Comparison of ENCODE assay signal across 23 cellular contexts in the genomic region with DNA sequence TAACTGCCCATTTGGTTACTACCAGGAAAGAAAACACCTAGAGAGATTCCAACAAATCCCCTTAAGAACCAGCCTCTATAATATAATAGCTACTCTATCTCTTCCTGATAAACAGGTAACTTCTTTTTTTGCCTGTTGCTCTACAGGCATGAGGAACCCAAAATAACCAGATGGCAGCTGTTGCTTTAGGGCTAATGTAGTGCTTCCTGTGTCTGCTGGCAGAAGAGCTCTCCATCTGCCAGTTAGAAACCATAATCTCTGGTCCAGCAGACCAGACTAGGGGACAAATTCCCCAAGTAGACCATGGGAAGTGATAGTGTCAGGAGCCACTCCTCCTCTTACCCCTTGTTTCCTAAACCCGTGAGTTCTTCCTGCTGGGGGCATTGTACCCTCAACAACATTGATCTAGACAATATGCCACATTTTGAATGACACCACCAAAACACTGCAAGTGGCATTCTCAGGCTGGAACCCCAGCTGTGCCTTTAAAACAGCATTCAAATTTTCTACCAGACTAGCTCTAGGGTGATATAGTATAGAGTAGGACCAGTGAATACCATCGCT.
DNase-seq lines count a peak whose midpoint lies in the region; ATAC-seq and TF ChIP-seq lines count a peak whose summit lies in the region.
"Had no signal": no experiment of that assay in that cellular context is flagged by ENCODE, and none has a peak within 500 bp of the region (broad histone marks: within the 10 kb centered on the region; RNA-seq: fewer than 3 reads in every experiment).

No MANE protein-coding gene starts in this region.

- TF ChIP-seq CTCF in NB4 (IDR thresholded peaks at IDR 0.05; ENCODE audit: low read depth, low read length) = no peak
- TF ChIP-seq CTCF in OCI-LY7 (conservative IDR thresholded peaks at IDR 0.05; ENCODE audit: low read length) = peak; percentile 35; the same call in 1 of the 2 replicates
- no peak for TF ChIP-seq CTCF in nephron (IDR thresholded peaks at IDR 0.05; ENCODE audit: unreplicated experiment in 3 of 3)

- peaks cover 13% of the 10 kb centered on the region for H3K4me1 ChIP-seq in OCI-LY7 (ENCODE audit: insufficient read depth, low read length, poor library complexity, severe bottlenecking)
- H3K4me1 ChIP-seq: foreskin keratinocyte, vagina had no signal

- ATAC-seq in HG02798 (IDR thresholded peaks at IDR 0.05; ENCODE audit: poor library complexity, unreplicated experiment) = no peak
- no peak for ATAC-seq in HG02970 (IDR thresholded peaks at IDR 0.05; ENCODE audit: low FRiP score, unreplicated experiment)
- ATAC-seq: foreskin keratinocyte, left lung, T-helper 17 cell, WTC11 had no signal

- H2AFZ ChIP-seq in OCI-LY7 (ENCODE audit: low read length) = peak overlapping the region; percentile 94
- H2AFZ ChIP-seq: hepatocyte had no signal

- peak overlapping the region in 2 of 3 experiments; percentile 34 to 62 for H3K27ac Mint-ChIP-seq in nephron
- H3K27ac Mint-ChIP-seq: activated naive CD8-positive, alpha-beta T cell treated with anti-CD3 and anti-CD28 coated beads for 36 hours; HFFc6; T-helper 17 cell; WTC11 had no signal

- H3K36me3 Mint-ChIP-seq in nephron (ENCODE audit: low read depth) = no peaks in the 10 kb centered on the region
- H3K36me3 Mint-ChIP-seq: activated naive CD8-positive, alpha-beta T cell treated with anti-CD3 and anti-CD28 coated beads for 36 hours; CD4-positive, alpha-beta memory T cell; WTC11 had no signal

- no peaks in the 10 kb centered on the region for H3K36me3 ChIP-seq in OCI-LY7 (ENCODE audit: insufficient read depth, low read length)
- H3K36me3 ChIP-seq: left lung, vagina had no signal

- H3K4me2 ChIP-seq in OCI-LY7 (ENCODE audit: low read length) = peak overlapping the region; percentile 49
- H3K4me2 ChIP-seq: hepatocyte had no signal

- no peaks in the 10 kb centered on the region for H3K9me3 ChIP-seq in OCI-LY7 (ENCODE audit: low read length)
- H3K9me3 ChIP-seq: left lung, vagina had no signal

- no peak for TF ChIP-seq POLR2A in NB4 (IDR thresholded peaks at IDR 0.05; ENCODE audit: extremely low read depth, insufficient read length)

- H3K79me2 ChIP-seq in OCI-LY7 (ENCODE audit: insufficient read depth, low read depth, low read length) = no peaks in the 10 kb centered on the region
- H3K79me2 ChIP-seq: hepatocyte had no signal

- intact Hi-C loops in OCI-LY7 (cut with micrococcal nuclease; ENCODE audit: unreplicated experiment) = no loop called here

- H3K27me3 Mint-ChIP-seq in nephron (ENCODE audit: low read depth) = no peaks in the 10 kb centered on the region
- H3K27me3 Mint-ChIP-seq: CD4-positive, alpha-beta memory T cell had no signal

- H3K9me3 Mint-ChIP-seq in nephron = no peaks in the 10 kb centered on the region
- H3K9me3 Mint-ChIP-seq: activated naive CD8-positive, alpha-beta T cell treated with anti-CD3 and anti-CD28 coated beads for 36 hours; CD4-positive, alpha-beta memory T cell; HFFc6; WTC11 had no signal

- CTCF ChIA-PET in OCI-LY7 (lab: Charles Lee; ENCODE audit: unreplicated experiment) = no interaction called here

- peaks cover 58% of the 10 kb centered on the region for H3K4me1 Mint-ChIP-seq in nephron
- H3K4me1 Mint-ChIP-seq: activated naive CD8-positive, alpha-beta T cell treated with anti-CD3 and anti-CD28 coated beads for 36 hours had no signal

- no TSS peak for BruUV-seq in OCI-LY7 (replicated peaks; lab: Mats Ljungman, UMichigan)

- POLR2A ChIA-PET in OCI-LY7 (lab: Charles Lee) = interaction anchor here (0.6 to 1.7 kb wide), 18 partner anchors 10 to 1093 kb away, joined by 3 to 5 read pairs (median 3); partner anchors contain the start of gene RNASEH2B

- no peaks in the 10 kb centered on the region for H4K20me1 ChIP-seq in OCI-LY7 (ENCODE audit: insufficient read depth, low read length)

- in situ Hi-C loops in G401 (cut with HindIII; ENCODE audit: low sequenced_read_pairs) = no loop called here

- H3K4me3 Mint-ChIP-seq in nephron = no peak overlapping the region
- H3K4me3 Mint-ChIP-seq: activated naive CD8-positive, alpha-beta T cell treated with anti-CD3 and anti-CD28 coated beads for 36 hours; CD4-positive, alpha-beta memory T cell; HFFc6; T-helper 17 cell; WTC11 had no signal

- no peak overlapping the region for H3K4me3 ChIP-seq in NB4 (ENCODE audit: low read depth, low read length)
- peak overlapping the region; percentile 11 for H3K4me3 ChIP-seq in OCI-LY7 (ENCODE audit: low read depth, low read length, poor library complexity, severe bottlenecking)
- H3K4me3 ChIP-seq: hepatocyte, left lung, skin epidermis, vagina had no signal

- peak overlapping the region; percentile 15 for H3K27ac ChIP-seq in OCI-LY7 (ENCODE audit: low read depth, low read length, poor library complexity, severe bottlenecking)
- H3K27ac ChIP-seq: foreskin keratinocyte, hepatocyte, left lung, skin epidermis, vagina had no signal

- DNase-seq in G401 (ENCODE audit: low spot score) = peak; percentile 97
- peak; percentile 36 for DNase-seq in NB4 (ENCODE audit: low read depth)
- DNase-seq in OCI-LY7 (ENCODE audit: low spot score) = peak; percentile 63
- no peak for DNase-seq in T-helper 2 cell
- DNase-seq: activated CD4-positive, alpha-beta T cell treated with anti-CD3 and anti-CD28 coated beads, Interleukin-2, amount 50 U/mL, for 4 hours; activated naive CD8-positive, alpha-beta T cell treated with anti-CD3 and anti-CD28 coated beads for 36 hours; CD4-positive, alpha-beta memory T cell; effector CD4-positive, alpha-beta T cell; erythroblast; foreskin keratinocyte; HFFc6; left lung; NCI-H1436; NCI-H774; stimulated activated CD4-positive, alpha-beta T cell treated with anti-CD3 and anti-CD28 coated beads, Interleukin-1b, Interleukin-23, amount 100 ng/mL, for 48 hours; T-helper 17 cell had no signal

- no peaks in the 10 kb centered on the region for H3K9me2 ChIP-seq in OCI-LY7 (ENCODE audit: insufficient read depth, low read length)

Comparison
In these comparisons a context has a peak if more than half of its experiments do, and no peak if none do; other contexts are left out.
1. DNase-seq: peak in G401 (single experiment), NB4 (single experiment) and OCI-LY7 (single experiment); none in T-helper 2 cell (0 of 5).